ENCODE assay signal across 17 cellular contexts in genomic region chr1:169497317-169497716, GRCh38. TPM values are rescaled to one million over a fixed set of nuclear protein-coding genes. Genes with fewer than 3 reads are reported as not detected.
A peak's percentile ranks its signal among the peaks of the same experiment; 100 is the strongest.
DNase-seq lines count a peak whose midpoint lies in the region; ATAC-seq, FAIRE-seq and TF ChIP-seq lines count a peak whose summit lies in the region.
"Had no signal": no experiment of that assay in that cellular context is flagged by ENCODE, and none has a peak within 500 bp of the region (broad histone marks: within the 10 kb centered on the region; RNA-seq: fewer than 3 reads in every experiment).

No MANE protein-coding gene starts in this region.

- CTCF ChIA-PET in PC-3 (lab: Charles Lee) = no interaction called here

- H3K9me2 ChIP-seq in PC-3 (replicated peaks; ENCODE audit: low read length) = no peaks in the 10 kb centered on the region

- no peak overlapping the region for H3K4me3 ChIP-seq in PC-3 (ENCODE audit: low read length)
- no peak overlapping the region for H3K4me3 ChIP-seq in bronchial epithelial cell (ENCODE audit: low read depth, low read length)
- H3K4me3 ChIP-seq: GM23338 had no signal

- no peak for FAIRE-seq in bronchial epithelial cell (lab: Jason Lieb, UNC)
- FAIRE-seq: G401.6, GM19239 had no signal

- no peak overlapping the region for H3K4me2 ChIP-seq in PC-3 (ENCODE audit: low read length)
- H3K4me2 ChIP-seq: GM23338 had no signal

- H4K20me1 ChIP-seq in PC-3 (ENCODE audit: low read length) = no peaks in the 10 kb centered on the region

- no peaks in the 10 kb centered on the region for H3K9me3 ChIP-seq in PC-3 (ENCODE audit: low read length)

- H3K9ac ChIP-seq in PC-3 (ENCODE audit: low read length) = no peak overlapping the region

- H2AFZ ChIP-seq in PC-3 (ENCODE audit: low read length) = no peak overlapping the region
- H2AFZ ChIP-seq: GM23338 had no signal

- TF ChIP-seq CTCF in PC-3 (conservative IDR thresholded peaks at IDR 0.05; ENCODE audit: low read depth, low read length) = no peak
- no peak for TF ChIP-seq CTCF in bronchial epithelial cell (IDR thresholded peaks at IDR 0.05; ENCODE audit: insufficient read depth, low read length, severe bottlenecking)
- TF ChIP-seq CTCF in type B pancreatic cell (conservative IDR thresholded peaks at IDR 0.05) = no peak
- TF ChIP-seq CTCF in foreskin keratinocyte (conservative IDR thresholded peaks at IDR 0.05) = no peak

- peaks cover 11% of the 10 kb centered on the region for H3K9me3 Mint-ChIP-seq in type B pancreatic cell

- DNase-seq in PC-3 = peak; percentile 48
- peak; percentile 55 for DNase-seq in bronchial epithelial cell (ENCODE audit: low read depth)
- no peak for DNase-seq in type B pancreatic cell (ENCODE audit: extremely low spot score, unreplicated experiment)
- no peak for DNase-seq in amniotic stem cell (lab: John Stamatoyannopoulos, UW)
- no peak for DNase-seq in activated T-cell treated with anti-CD3 and anti-CD28 coated beads for 4 hours
- no peak for DNase-seq in foreskin keratinocyte
- DNase-seq: C1 segment of cervical spinal cord; CD4-positive, alpha-beta memory T cell; COR-L47; DMS153; DND-41; H9 had no signal

- BruUV-seq in PC-3 (replicated peaks; lab: Mats Ljungman, UMichigan) = no TSS peak

- H3K79me2 ChIP-seq in PC-3 (ENCODE audit: low read length) = no peaks in the 10 kb centered on the region

- POLR2A ChIA-PET in PC-3 (lab: Charles Lee; ENCODE audit: unreplicated experiment) = no interaction called here

- H3K27ac ChIP-seq in PC-3 (ENCODE audit: low read length) (no peak overlapping the region), foreskin keratinocyte (no peak overlapping the region)

- peaks cover 4% of the 10 kb centered on the region for H3K36me3 Mint-ChIP-seq in type B pancreatic cell

- no peaks in the 10 kb centered on the region for H3K27me3 Mint-ChIP-seq in type B pancreatic cell

- H3K4me1 ChIP-seq in PC-3 (ENCODE audit: insufficient read depth, low read length) (peaks cover 4% of the 10 kb centered on the region; the same call in 1 of the 2 replicates), foreskin keratinocyte (peaks cover 14% of the 10 kb centered on the region)

- H3F3A ChIP-seq in PC-3 (ENCODE audit: low read length, unreplicated experiment) = no peaks in the 10 kb centered on the region

- H3K4me1 Mint-ChIP-seq in type B pancreatic cell (ENCODE audit: unreplicated experiment) = peaks cover 7% of the 10 kb centered on the region
- H3K4me1 Mint-ChIP-seq: CD4-positive, alpha-beta memory T cell; GM23338; H9 had no signal

- H3K27ac Mint-ChIP-seq in type B pancreatic cell = peak overlapping the region; percentile 97
- H3K27ac Mint-ChIP-seq: CD4-positive, alpha-beta memory T cell; GM23338 had no signal

- H3K27me3 ChIP-seq in PC-3 (ENCODE audit: low read length) (no peaks in the 10 kb centered on the region), bronchial epithelial cell (ENCODE audit: control insufficient read depth, insufficient read depth, low read length) (no peaks in the 10 kb centered on the region), foreskin keratinocyte (no peaks in the 10 kb centered on the region)

- intact Hi-C loops in PC-3 (cut with micrococcal nuclease) = no loop called here

- H3K4me3 Mint-ChIP-seq in type B pancreatic cell = peak overlapping the region; percentile 62
- H3K4me3 Mint-ChIP-seq: CD4-positive, alpha-beta memory T cell; GM23338; H9 had no signal

- ATAC-seq in PC-3 (no peak), esophagus mucosa (peak; percentile 73), foreskin keratinocyte (no peak)
- ATAC-seq: GM23338, HCT116 had no signal

- no peaks in the 10 kb centered on the region for H3K36me3 ChIP-seq in PC-3 (ENCODE audit: low read depth, low read length)
- no peaks in the 10 kb centered on the region for H3K36me3 ChIP-seq in bronchial epithelial cell (ENCODE audit: control insufficient read depth, insufficient read depth, low read length)

RNA-seq across cellular contexts. Expression of gene SLC19A2, which starts 11.6 kb away (rescaled TPM):
- 8.6 and 11.0 TPM in 2 replicates for total RNA-seq in PC-3 (2014; rRNA removed)
- total RNA-seq in bronchial epithelial cell = 11.9 and 16.8 TPM in 2 replicates
- total RNA-seq in esophagus mucosa = 4.1 TPM
- 19.4 and 28.1 TPM in 2 replicates for total RNA-seq in type B pancreatic cell (ENCODE audit: low replicate concordance)
- 7.3 and 8.7 TPM in 2 replicates for total RNA-seq in foreskin keratinocyte
- 2.6 and 4.0 TPM in 2 replicates for polyA plus RNA-seq in foreskin keratinocyte

Comparison
In these comparisons a context has a peak if more than half of its experiments do, and no peak if none do; other contexts are left out.
1. DNase-seq: peak in PC-3 (single experiment) and bronchial epithelial cell (single experiment); none in type B pancreatic cell (single experiment), amniotic stem cell (single experiment), activated T-cell treated with anti-CD3 and anti-CD28 coated beads for 4 hours (single experiment) and foreskin keratinocyte (0 of 2).